In genomic region chr18:51417643-51418483, GRCh38 we compare ENCODE assay signal across 17 cellular contexts.
"Had no signal": no experiment of that assay in that cellular context is flagged by ENCODE, and none has a peak within 500 bp of the region (broad histone marks: within the 10 kb centered on the region; RNA-seq: fewer than 3 reads in every experiment).

No MANE protein-coding gene starts in this region.

- H3K4me3 ChIP-seq: coronary artery, gastroesophageal sphincter, hepatocyte, left lung had no signal

- H3K27me3 ChIP-seq: gastroesophageal sphincter, hepatocyte, left lung had no signal

- H3K36me3 ChIP-seq: gastroesophageal sphincter, left lung had no signal

- ATAC-seq: activated T-helper 17 cell treated with anti-CD3 and anti-CD28 coated beads, Interleukin-2, amount 50 U/mL, for 72 hours; gastroesophageal sphincter; left lung; natural killer cell treated with Interleukin-12 subunit alpha and Interleukin-12 subunit beta and Interleukin-15 and Interleukin-18, amount 100 ng/mL, for 72 hours; right cardiac atrium had no signal

- DNase-seq: activated CD4-positive, alpha-beta T cell treated with anti-CD3 and anti-CD28 coated beads, Interleukin-2, amount 50 U/mL, for 1 hour; activated naive CD4-positive, alpha-beta T cell treated with anti-CD3 and anti-CD28 coated beads, Interleukin-2, amount 10 ng/mL, durations not matched to agents 7 days and 5 days; activated T-cell treated with anti-CD3 and anti-CD28 coated beads for 4 hours; central memory CD4-positive, alpha-beta T cell; effector memory CD4-positive, alpha-beta T cell; islet precursor cell; left lung; mesenchymal stem cell; occipital lobe; right cardiac atrium; small intestine had no signal

- H3K4me1 ChIP-seq: gastroesophageal sphincter, left lung had no signal

- H3K9me3 ChIP-seq: gastroesophageal sphincter, left lung had no signal

- H3K27ac ChIP-seq: coronary artery, epithelial cell of prostate, gastroesophageal sphincter, hepatocyte, left lung had no signal

- H3K4me2 ChIP-seq: hepatocyte had no signal

- H3K79me2 ChIP-seq: hepatocyte had no signal
